ENCODE assay signal across 8 cellular contexts in genomic region chr11:9982796-9983579, GRCh38.
A peak's percentile ranks its signal among the peaks of the same experiment; 100 is the strongest.
DNase-seq lines count a peak whose midpoint lies in the region; ATAC-seq, FAIRE-seq and TF ChIP-seq lines count a peak whose summit lies in the region.
"Had no signal": no experiment of that assay in that cellular context is flagged by ENCODE, and none has a peak within 500 bp of the region (broad histone marks: within the 10 kb centered on the region; RNA-seq: fewer than 3 reads in every experiment).

No MANE protein-coding gene starts in this region.

- no peak for ATAC-seq in HG03442 (IDR thresholded peaks at IDR 0.05; ENCODE audit: unreplicated experiment)
- ATAC-seq in GM18868 (IDR thresholded peaks at IDR 0.05; ENCODE audit: unreplicated experiment) = no peak

- FAIRE-seq in GM12891 (lab: Jason Lieb, UNC) = no peak

- H3K36me3 ChIP-seq in SJSA1 = peaks cover 11% of the 10 kb centered on the region

- H3K27ac ChIP-seq in SJSA1 = peak overlapping the region; percentile 47
- peak overlapping the region in 16 of 21 experiments; percentile 19 to 80 (median 54) for H3K27ac ChIP-seq in skin epidermis

- H3K4me1 ChIP-seq in SJSA1 (replicated peaks) = peaks cover 21% of the 10 kb centered on the region

- H3K27me3 ChIP-seq in SJSA1 (replicated peaks) = no peaks in the 10 kb centered on the region

- H3K4me3 ChIP-seq in HFF-Myc (replicated peaks; ENCODE audit: low read depth, low read length) = no peak overlapping the region
- H3K4me3 ChIP-seq in SJSA1 = no peak overlapping the region
- no peak overlapping the region for H3K4me3 ChIP-seq in fibroblast of mammary gland (ENCODE audit: control insufficient read depth, low read depth, low read length)
- no peak overlapping the region for H3K4me3 ChIP-seq in skin epidermis

- no peak for TF ChIP-seq POLR2A in GM12891 (IDR thresholded peaks at IDR 0.05; ENCODE audit: low read depth, low read length)

- H3K9me3 ChIP-seq in SJSA1 (replicated peaks) = no peaks in the 10 kb centered on the region

- TF ChIP-seq CTCF in HFF-Myc (IDR thresholded peaks at IDR 0.05; ENCODE audit: low read depth, low read length, missing control alignments) (no peak), fibroblast of mammary gland (conservative IDR thresholded peaks at IDR 0.05; ENCODE audit: control insufficient read depth, insufficient read depth, low read depth, low read length) (no peak)

- peak; percentile 27 for DNase-seq in HFF-Myc (ENCODE audit: extremely low read depth, low read depth)
- peak; percentile 38 to 65 for DNase-seq in SJSA1 (ENCODE audit: low read depth in 1 of 2, low spot score in 2 of 2)
- peak; percentile 51 for DNase-seq in fibroblast of mammary gland (ENCODE audit: low read depth)
- DNase-seq in GM12891 (ENCODE audit: insufficient read length, low spot score) = no peak
- DNase-seq: activated CD4-positive, alpha-beta T cell treated with anti-CD3 and anti-CD28 coated beads, Interleukin-2, amount 50 U/mL, for 4 hours had no signal

TF ChIP-seq in GM12891, 5 proteins besides CTCF, POLR2A, EP300 and RAD21:
- TF ChIP-seq POLR2AphosphoS5 (IDR thresholded peaks at IDR 0.05; ENCODE audit: low read depth, low read length) (no peak), PAX5 (IDR thresholded peaks at IDR 0.05; ENCODE audit: insufficient read depth, low read length, severe bottlenecking) (no peak), POU2F2 (IDR thresholded peaks at IDR 0.05; ENCODE audit: low read depth, low read length) (no peak), SPI1 (IDR thresholded peaks at IDR 0.05; ENCODE audit: low read depth, low read length) (no peak), TAF1 (IDR thresholded peaks at IDR 0.05; ENCODE audit: low read depth, low read length) (no peak)
